In the genomic region with DNA sequence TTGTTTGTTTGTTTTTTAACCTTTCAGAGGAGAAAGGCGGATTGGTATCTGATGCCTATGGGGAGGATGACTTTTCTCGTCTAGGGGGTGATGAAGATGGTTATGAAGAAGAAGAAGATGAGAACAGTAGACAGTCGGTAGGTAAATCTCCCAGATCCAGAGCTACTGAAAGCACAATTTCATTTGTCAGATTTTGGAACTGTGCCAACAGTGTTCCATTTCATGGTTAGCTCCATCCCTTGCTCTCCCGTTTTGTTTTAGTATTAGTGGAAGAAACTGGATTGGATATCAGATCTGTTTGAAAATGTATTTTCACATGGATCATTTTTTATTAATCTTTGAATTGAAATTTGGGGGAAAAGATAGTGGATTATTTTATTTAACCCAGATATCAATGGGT, we compare ENCODE assay signal across 10 cellular contexts. TPM values are rescaled to one million over a fixed set of nuclear protein-coding genes. Genes with fewer than 3 reads are reported as not detected.
DNase-seq lines count a peak whose midpoint lies in the region; TF ChIP-seq lines count a peak whose summit lies in the region.
"Had no signal": no experiment of that assay in that cellular context is flagged by ENCODE, and none has a peak within 500 bp of the region (broad histone marks: within the 10 kb centered on the region; RNA-seq: fewer than 3 reads in every experiment).

No MANE protein-coding gene starts in this region.

- H3K4me1 Mint-ChIP-seq in Calu3 (ENCODE audit: low read depth, unreplicated experiment) (peaks cover 9% of the 10 kb centered on the region), neural progenitor cell (peaks cover 19% of the 10 kb centered on the region)

- intact Hi-C loops in Calu3 (cut with micrococcal nuclease; ENCODE audit: unreplicated experiment) = no loop called here

- H3K4me3 Mint-ChIP-seq in Calu3 (ENCODE audit: low read depth, unreplicated experiment) = no peak overlapping the region
- H3K4me3 Mint-ChIP-seq in neural progenitor cell = no peak overlapping the region

- H3F3A ChIP-seq in neural progenitor cell (ENCODE audit: low read depth) = peaks cover 21% of the 10 kb centered on the region

- H3K4me3 ChIP-seq in LNCaP clone FGC (ENCODE audit: low read depth, low read length) (peak overlapping the region; percentile 99), duodenal mucosa (ENCODE audit: low read depth in 1 of 2, low read length in 2 of 2) (peak overlapping the region; percentile 80 to 94), neural progenitor cell (peak overlapping the region; percentile 98)

- H3K4me2 ChIP-seq in neural progenitor cell = peak overlapping the region; percentile 96

- peak overlapping the region in 1 of 2 donors; percentile 94 for H3K9ac ChIP-seq in duodenal mucosa (ENCODE audit: low read depth in 1 of 2, low read length in 2 of 2)
- peak overlapping the region; percentile 96 for H3K9ac ChIP-seq in neural progenitor cell

- H3K4me1 ChIP-seq in duodenal mucosa (ENCODE audit: control insufficient read depth in 1 of 2, insufficient read depth in 2 of 2, low read length in 2 of 2) (peaks cover 18 to 22% of the 10 kb centered on the region in 2 donors), neural progenitor cell (peaks cover 15% of the 10 kb centered on the region)

- no peak overlapping the region for H2AFZ ChIP-seq in neural progenitor cell (replicated peaks)

- H3K27me3 ChIP-seq in duodenal mucosa (ENCODE audit: control insufficient read depth in 1 of 2, insufficient read depth in 2 of 2, low read length in 2 of 2) = no peaks in the 10 kb centered on the region
- H3K27me3 ChIP-seq in neural progenitor cell = no peaks in the 10 kb centered on the region

- no peaks in the 10 kb centered on the region for H3K9me3 ChIP-seq in duodenal mucosa (ENCODE audit: control insufficient read depth in 1 of 2, low read length in 2 of 2)
- H3K9me3 ChIP-seq in neural progenitor cell (ENCODE audit: low read depth) = no peaks in the 10 kb centered on the region

- H3K79me2 ChIP-seq in neural progenitor cell (ENCODE audit: low read depth) = peaks cover 71% of the 10 kb centered on the region

- H4K20me1 ChIP-seq in neural progenitor cell (ENCODE audit: low read depth) = no peaks in the 10 kb centered on the region

- H3K36me3 ChIP-seq in duodenal mucosa (ENCODE audit: control insufficient read depth in 1 of 2, insufficient read depth in 2 of 2, low read length in 2 of 2) (peaks cover 22 to 35% of the 10 kb centered on the region in 2 donors), neural progenitor cell (peaks cover 11% of the 10 kb centered on the region)

- CTCF ChIA-PET in Calu3 (lab: Charles Lee) = no interaction called here

- DNase-seq in Calu3 (no peak), LNCaP clone FGC (ENCODE audit: low read depth) (no peak), neural progenitor cell (ENCODE audit: low spot score) (no peak), hepatic stellate cell (ENCODE audit: low spot score) (no peak), HUDEP-2 (lab: John Stamatoyannopoulos, UW; ENCODE audit: unreplicated experiment in 76 of 76) (no peak), SW480 (ENCODE audit: low spot score) (no peak), NCI-H345 treated with DMSO at 0.1 percent for 48 hours (lab: John Stamatoyannopoulos, UW; ENCODE audit: unreplicated experiment) (no peak)
- DNase-seq: NCI-H2029 treated with DMSO at 0.1 percent for 48 hours had no signal

- H3K9me3 Mint-ChIP-seq in Calu3 (ENCODE audit: low read depth, unreplicated experiment) = no peaks in the 10 kb centered on the region
- no peaks in the 10 kb centered on the region for H3K9me3 Mint-ChIP-seq in neural progenitor cell

- H3K27me3 Mint-ChIP-seq in Calu3 (ENCODE audit: unreplicated experiment) = no peaks in the 10 kb centered on the region
- H3K27me3 Mint-ChIP-seq in neural progenitor cell (ENCODE audit: insufficient read depth, low read depth) = no peaks in the 10 kb centered on the region

- H3K36me3 Mint-ChIP-seq in Calu3 (ENCODE audit: insufficient read depth, unreplicated experiment) = peaks cover 25% of the 10 kb centered on the region
- H3K36me3 Mint-ChIP-seq in neural progenitor cell = peaks cover 2% of the 10 kb centered on the region

- H3K27ac Mint-ChIP-seq in Calu3 (ENCODE audit: unreplicated experiment) = peak overlapping the region; percentile 80
- H3K27ac Mint-ChIP-seq in neural progenitor cell = no peak overlapping the region

- BruUV-seq in Calu3 (replicated peaks; lab: Mats Ljungman, UMichigan) = no TSS peak

- TF ChIP-seq CTCF in Calu3 (IDR thresholded peaks at IDR 0.05; ENCODE audit: unreplicated experiment) = no peak
- no peak for TF ChIP-seq CTCF in LNCaP clone FGC (IDR thresholded peaks at IDR 0.05; ENCODE audit: control insufficient read depth, extremely low read depth, insufficient read depth)
- TF ChIP-seq CTCF in neural progenitor cell (IDR thresholded peaks at IDR 0.05) = no peak

- no peak overlapping the region for H3K27ac ChIP-seq in duodenal mucosa (ENCODE audit: low read depth, low read length)
- no peak overlapping the region for H3K27ac ChIP-seq in neural progenitor cell

RNA-seq across cellular contexts. Expression of gene SAP30BP, which starts 1.4 kb away (rescaled TPM):
- total RNA-seq in Calu3 (2022) (96.4 and 98.4 TPM in 2 replicates), neural progenitor cell (ENCODE audit: low replicate concordance) (72.9 and 75.8 TPM in 2 replicates)

RNA-seq across cellular contexts. Expression of gene RECQL5, which starts 1.5 kb away (rescaled TPM):
- total RNA-seq in Calu3 (2022) (71.3 and 87.3 TPM in 2 replicates), neural progenitor cell (ENCODE audit: low replicate concordance) (22.7 and 27.3 TPM in 2 replicates)

RNA-seq across cellular contexts. Expression of gene SMIM5, which starts 35.3 kb away (rescaled TPM):
- 1.9 and 3.5 TPM in 2 replicates for total RNA-seq in Calu3 (2022)
- total RNA-seq in neural progenitor cell (ENCODE audit: low replicate concordance) = not detected in 2 replicates
- total RNA-seq: glomerular endothelial cell had no signal

RNA-seq across cellular contexts. Expression of gene ITGB4, which starts 52.8 kb away (rescaled TPM):
- total RNA-seq in Calu3 (2022) = 253 and 301 TPM in 2 replicates
- 1.1 TPM in 1 of 2 replicates, not detected in the other for total RNA-seq in neural progenitor cell (ENCODE audit: low replicate concordance)
